Comparison of ENCODE assay signal across 10 cellular contexts in genomic region chrX:151970661-151971060, GRCh38. TPM values are rescaled to one million over a fixed set of nuclear protein-coding genes. Genes with fewer than 3 reads are reported as not detected.
DNase-seq lines count a peak whose midpoint lies in the region; ATAC-seq lines count a peak whose summit lies in the region.
"Had no signal": no experiment of that assay in that cellular context is flagged by ENCODE, and none has a peak within 500 bp of the region (broad histone marks: within the 10 kb centered on the region; RNA-seq: fewer than 3 reads in every experiment).

No MANE protein-coding gene starts in this region.

- no peak overlapping the region for H3K27ac Mint-ChIP-seq in activated T-helper 1 cell treated with anti-CD3 and anti-CD28 coated beads, Interleukin-12 subunit alpha, Interleukin-12 subunit beta, Interleukin-2, Interleukin-4 antibody, amounts not matched to agents 30 ng/mL and 10 ng/mL and 1 ng/mL, durations not matched to agents 14 hours and 24 hours and 36 hours

- peaks cover 12% of the 10 kb centered on the region for H3K27me3 Mint-ChIP-seq in activated T-helper 1 cell treated with anti-CD3 and anti-CD28 coated beads, Interleukin-12 subunit alpha, Interleukin-12 subunit beta, Interleukin-2, Interleukin-4 antibody, amounts not matched to agents 30 ng/mL and 10 ng/mL and 1 ng/mL, durations not matched to agents 14 hours and 24 hours and 36 hours (ENCODE audit: insufficient read depth)

- no peaks in the 10 kb centered on the region for H3K4me1 Mint-ChIP-seq in activated T-helper 1 cell treated with anti-CD3 and anti-CD28 coated beads, Interleukin-12 subunit alpha, Interleukin-12 subunit beta, Interleukin-2, Interleukin-4 antibody, amounts not matched to agents 30 ng/mL and 10 ng/mL and 1 ng/mL, durations not matched to agents 14 hours and 24 hours and 36 hours (ENCODE audit: low read depth)

- ATAC-seq in esophagus mucosa, result peak; percentile 4

- no peaks in the 10 kb centered on the region for H3K36me3 Mint-ChIP-seq in activated T-helper 1 cell treated with anti-CD3 and anti-CD28 coated beads, Interleukin-12 subunit alpha, Interleukin-12 subunit beta, Interleukin-2, Interleukin-4 antibody, amounts not matched to agents 30 ng/mL and 10 ng/mL and 1 ng/mL, durations not matched to agents 14 hours and 24 hours and 36 hours (ENCODE audit: low read depth)
- H3K36me3 Mint-ChIP-seq: naive B cell had no signal

- no peaks in the 10 kb centered on the region for H3K9me3 Mint-ChIP-seq in activated T-helper 1 cell treated with anti-CD3 and anti-CD28 coated beads, Interleukin-12 subunit alpha, Interleukin-12 subunit beta, Interleukin-2, Interleukin-4 antibody, amounts not matched to agents 30 ng/mL and 10 ng/mL and 1 ng/mL, durations not matched to agents 14 hours and 24 hours and 36 hours

- no peak overlapping the region for H3K4me3 Mint-ChIP-seq in activated T-helper 1 cell treated with anti-CD3 and anti-CD28 coated beads, Interleukin-12 subunit alpha, Interleukin-12 subunit beta, Interleukin-2, Interleukin-4 antibody, amounts not matched to agents 30 ng/mL and 10 ng/mL and 1 ng/mL, durations not matched to agents 14 hours and 24 hours and 36 hours
- H3K4me3 Mint-ChIP-seq: naive B cell had no signal

- peak; percentile 85 for DNase-seq in AG08396 (ENCODE audit: low spot score)
- DNase-seq in NCI-H460 (ENCODE audit: extremely low read depth, low read depth), result peak; percentile 68
- peak; percentile 86 for DNase-seq in myocyte (ENCODE audit: low read depth)
- DNase-seq in NCI-H187 (lab: John Stamatoyannopoulos, UW), result no peak
- no peak for DNase-seq in activated T-helper 1 cell treated with anti-CD3 and anti-CD28 coated beads, Interleukin-12 subunit alpha, Interleukin-12 subunit beta, Interleukin-2, Interleukin-4 antibody, amounts not matched to agents 30 ng/mL and 10 ng/mL and 1 ng/mL, durations not matched to agents 14 hours and 24 hours and 36 hours (ENCODE audit: low spot score)
- no peak for DNase-seq in NCI-H2171 treated with DMSO at 0.1 percent for 48 hours (lab: John Stamatoyannopoulos, UW)
- no peak for DNase-seq in superior temporal gyrus (ENCODE audit: extremely low spot score)
- DNase-seq: naive B cell had no signal

- intact Hi-C loops in activated T-helper 1 cell treated with anti-CD3 and anti-CD28 coated beads, Interleukin-12 subunit alpha, Interleukin-12 subunit beta, Interleukin-2, Interleukin-4 antibody, amounts not matched to agents 30 ng/mL and 10 ng/mL and 1 ng/mL, durations not matched to agents 14 hours and 24 hours and 36 hours (cut with micrococcal nuclease), result no loop called here

RNA-seq across cellular contexts. Expression of gene GABRE, which starts 3.8 kb away (rescaled TPM):
- 26.6 and 45.3 TPM in 2 replicates for total RNA-seq in NCI-H460 (2014; rRNA removed; shearing (Covaris generic))
- 41.8 and 47.0 TPM in 2 replicates for polyA plus RNA-seq in NCI-H460 (2014; cell fraction: nucleus; rRNA removed)
- 27.5 TPM for total RNA-seq in esophagus mucosa
- total RNA-seq in myocyte, result 0.78 and 0.94 TPM in 2 replicates
- 0.69 TPM for polyA plus RNA-seq in myocyte (2012)
- not detected in 2 replicates for total RNA-seq in activated T-helper 1 cell treated with anti-CD3 and anti-CD28 coated beads, Interleukin-12 subunit alpha, Interleukin-12 subunit beta, Interleukin-2, Interleukin-4 antibody, amounts not matched to agents 30 ng/mL and 10 ng/mL and 1 ng/mL, durations not matched to agents 14 hours and 24 hours and 36 hours

RNA-seq across cellular contexts. Expression of gene MAGEA4, which starts 58.0 kb away (rescaled TPM):
- total RNA-seq in NCI-H460 (2014; rRNA removed; shearing (Covaris generic)), result not detected in 2 replicates
- polyA plus RNA-seq in NCI-H460 (2014; cell fraction: nucleus; rRNA removed), result not detected in 2 replicates
- not detected for total RNA-seq in esophagus mucosa
- total RNA-seq in myocyte, result not detected in 2 replicates
- not detected for polyA plus RNA-seq in myocyte (2012)
- total RNA-seq in activated T-helper 1 cell treated with anti-CD3 and anti-CD28 coated beads, Interleukin-12 subunit alpha, Interleukin-12 subunit beta, Interleukin-2, Interleukin-4 antibody, amounts not matched to agents 30 ng/mL and 10 ng/mL and 1 ng/mL, durations not matched to agents 14 hours and 24 hours and 36 hours, result not detected in 2 replicates
- total RNA-seq: Peyer's patch had no signal

Comparison
In these comparisons a context has a peak if more than half of its experiments do, and no peak if none do; other contexts are left out.
1. DNase-seq: peak in AG08396 (single experiment), NCI-H460 (single experiment) and myocyte (single experiment); none in NCI-H187 (0 of 2), activated T-helper 1 cell treated with anti-CD3 and anti-CD28 coated beads, Interleukin-12 subunit alpha, Interleukin-12 subunit beta, Interleukin-2, Interleukin-4 antibody, amounts not matched to agents 30 ng/mL and 10 ng/mL and 1 ng/mL, durations not matched to agents 14 hours and 24 hours and 36 hours (single experiment), NCI-H2171 treated with DMSO at 0.1 percent for 48 hours (single experiment) and superior temporal gyrus (single experiment).
2. RNA of gene GABRE, which starts 3.8 kb away (total RNA-seq): 26.6 to 45.3 TPM in NCI-H460 and 27.5 TPM in esophagus mucosa (single experiment); 0.78 to 0.94 TPM in myocyte and not detected in activated T-helper 1 cell treated with anti-CD3 and anti-CD28 coated beads, Interleukin-12 subunit alpha, Interleukin-12 subunit beta, Interleukin-2, Interleukin-4 antibody, amounts not matched to agents 30 ng/mL and 10 ng/mL and 1 ng/mL, durations not matched to agents 14 hours and 24 hours and 36 hours; every median in the first group is over 10 times any median in the second.